15 cellular contexts compared by ENCODE assay signal in the genomic region with DNA sequence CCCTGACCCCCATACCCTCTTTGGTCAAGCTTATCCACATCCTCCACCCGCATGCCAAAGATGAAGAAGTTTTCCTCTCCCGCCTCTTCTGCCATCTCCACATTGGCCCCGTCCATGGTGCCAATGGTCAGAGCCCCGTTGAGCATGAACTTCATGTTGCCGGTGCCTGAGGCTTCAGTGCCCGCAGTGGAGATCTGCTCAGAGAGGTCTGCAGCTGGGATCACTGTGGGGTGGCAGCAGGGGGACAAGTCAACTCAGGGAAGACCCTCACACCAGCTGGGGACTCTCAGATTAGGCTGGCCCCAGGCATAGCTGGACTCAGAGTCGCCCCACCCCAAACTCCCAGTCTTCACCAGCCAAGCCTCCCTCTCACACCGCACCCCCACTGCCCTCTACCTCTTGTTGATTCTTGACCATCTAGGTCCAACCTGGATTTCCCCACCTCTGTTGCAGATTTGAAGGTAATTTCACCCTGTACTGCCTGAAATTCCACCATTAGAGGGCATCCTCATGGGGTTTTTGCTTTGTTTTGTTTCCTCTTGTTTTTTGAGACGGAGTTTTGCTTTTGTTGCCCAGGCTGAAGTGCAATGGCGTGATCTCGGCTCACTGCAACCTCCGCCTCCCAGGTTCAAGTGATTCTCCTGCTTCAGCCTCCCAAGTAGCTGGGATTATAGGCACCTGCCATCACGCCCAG. TPM values are rescaled to one million over a fixed set of nuclear protein-coding genes. Genes with fewer than 3 reads are reported as not detected.
A peak's percentile ranks its signal among the peaks of the same experiment; 100 is the strongest.
DNase-seq lines count a peak whose midpoint lies in the region; ATAC-seq and TF ChIP-seq lines count a peak whose summit lies in the region.
"Had no signal": no experiment of that assay in that cellular context is flagged by ENCODE, and none has a peak within 500 bp of the region (broad histone marks: within the 10 kb centered on the region; RNA-seq: fewer than 3 reads in every experiment).

No MANE protein-coding gene starts in this region.

- peak; percentile 13 for DNase-seq in activated T-cell treated with anti-CD3 and anti-CD28 coated beads, Interleukin-2, amount 50 U/mL, for 1 hour
- no peak for DNase-seq in activated T-cell treated with anti-CD3 and anti-CD28 coated beads, Interleukin-2, amount 50 U/mL, for 48 hours
- DNase-seq in MM.1S (no peak), choroid plexus epithelial cell (ENCODE audit: low read depth) (no peak), psoas muscle (peak; percentile 7 to 40), Calu3 (no peak), glutamatergic neuron (no peak)
- DNase-seq: NCI-H1092, NCI-H345, occipital lobe, stomach had no signal

- BruUV-seq in Calu3 (replicated peaks; lab: Mats Ljungman, UMichigan), result no TSS peak

- H3K36me3 Mint-ChIP-seq in Calu3 (ENCODE audit: insufficient read depth, unreplicated experiment), result peaks cover 5% of the 10 kb centered on the region
- H3K36me3 Mint-ChIP-seq in glutamatergic neuron (ENCODE audit: unreplicated experiment), result peaks cover 3% of the 10 kb centered on the region

- H3K79me2 ChIP-seq in MM.1S (ENCODE audit: low read length), result no peaks in the 10 kb centered on the region

- H3K36me3 ChIP-seq in MM.1S (replicated peaks; ENCODE audit: insufficient read depth, low read length) (no peaks in the 10 kb centered on the region), psoas muscle (ENCODE audit: insufficient read depth in 1 of 2, low read depth in 1 of 2) (peaks cover 0 to 87% of the 10 kb centered on the region in 2 donors)
- H3K36me3 ChIP-seq: breast epithelium had no signal

- H3K27ac Mint-ChIP-seq in Calu3 (ENCODE audit: unreplicated experiment), result no peak overlapping the region
- H3K27ac Mint-ChIP-seq in glutamatergic neuron (ENCODE audit: unreplicated experiment), result no peak overlapping the region

- no peak overlapping the region for H3K9ac ChIP-seq in MM.1S (ENCODE audit: low read length)

- no peak overlapping the region for H3K27ac ChIP-seq in MM.1S (ENCODE audit: low read length)
- H3K27ac ChIP-seq in psoas muscle, result no peak overlapping the region
- H3K27ac ChIP-seq: breast epithelium, stomach had no signal

- 0 out of 2 replicates have a peak, but pooled peaks have one; percentile 5 for TF ChIP-seq CTCF in MM.1S (IDR thresholded peaks at IDR 0.05; ENCODE audit: low read length)
- TF ChIP-seq CTCF in choroid plexus epithelial cell (conservative IDR thresholded peaks at IDR 0.05; ENCODE audit: low read depth, low read length), result peak; percentile 33
- TF ChIP-seq CTCF in psoas muscle (IDR thresholded peaks at IDR 0.05), result no peak
- TF ChIP-seq CTCF in Calu3 (IDR thresholded peaks at IDR 0.05; ENCODE audit: unreplicated experiment), result no peak
- TF ChIP-seq CTCF in glutamatergic neuron (IDR thresholded peaks at IDR 0.05; ENCODE audit: partially characterized antibody, unreplicated experiment), result no peak

- H3K4me3 Mint-ChIP-seq in Calu3 (ENCODE audit: low read depth, unreplicated experiment), result no peak overlapping the region
- H3K4me3 Mint-ChIP-seq in glutamatergic neuron (ENCODE audit: unreplicated experiment), result no peak overlapping the region

- no peaks in the 10 kb centered on the region for H3K9me2 ChIP-seq in MM.1S (replicated peaks; ENCODE audit: insufficient read depth, low read length)

- CTCF ChIA-PET in Calu3 (lab: Charles Lee), result no interaction called here

- H3K27me3 Mint-ChIP-seq in Calu3 (ENCODE audit: unreplicated experiment), result peaks cover 24% of the 10 kb centered on the region
- peaks cover 12% of the 10 kb centered on the region for H3K27me3 Mint-ChIP-seq in glutamatergic neuron (ENCODE audit: unreplicated experiment)

- 0 out of 2 replicates have a peak, but pooled peaks cover 4% of the 10 kb centered on the region for H3K4me1 ChIP-seq in MM.1S (ENCODE audit: low read length)
- peaks cover 36% of the 10 kb centered on the region for H3K4me1 ChIP-seq in psoas muscle

- H3K27me3 ChIP-seq in MM.1S (replicated peaks; ENCODE audit: insufficient read depth, low read length) (peaks cover 30% of the 10 kb centered on the region), psoas muscle (ENCODE audit: insufficient read depth in 3 of 3, low read length in 2 of 3) (no peaks in the 10 kb centered on the region)
- H3K27me3 ChIP-seq: breast epithelium had no signal

- no peak overlapping the region for H3K4me2 ChIP-seq in MM.1S (ENCODE audit: low read depth, low read length)

- H4K20me1 ChIP-seq in MM.1S (ENCODE audit: insufficient read depth, low read length), result no peaks in the 10 kb centered on the region

- intact Hi-C loops in psoas muscle (cut with DNase I) (no loop called here), Calu3 (cut with micrococcal nuclease; ENCODE audit: unreplicated experiment) (no loop called here)

- H3K4me3 ChIP-seq in MM.1S (ENCODE audit: low read length) (no peak overlapping the region), choroid plexus epithelial cell (ENCODE audit: low read depth, low read length) (no peak overlapping the region), psoas muscle (no peak overlapping the region)
- H3K4me3 ChIP-seq: breast epithelium, stomach had no signal

- H3K9me3 Mint-ChIP-seq in Calu3 (ENCODE audit: low read depth, unreplicated experiment), result no peaks in the 10 kb centered on the region
- peaks cover 4% of the 10 kb centered on the region for H3K9me3 Mint-ChIP-seq in glutamatergic neuron (ENCODE audit: unreplicated experiment)

- H3F3A ChIP-seq in MM.1S (ENCODE audit: insufficient read depth, low read length), result no peaks in the 10 kb centered on the region

- H2AFZ ChIP-seq in MM.1S (ENCODE audit: low read length), result no peak overlapping the region

- H3K9me3 ChIP-seq in MM.1S (replicated peaks; ENCODE audit: insufficient read depth, low read length) (no peaks in the 10 kb centered on the region), psoas muscle (no peaks in the 10 kb centered on the region)
- H3K9me3 ChIP-seq: breast epithelium, stomach had no signal

- ATAC-seq in psoas muscle, result no peak
- ATAC-seq in GM21515 (IDR thresholded peaks at IDR 0.05; ENCODE audit: unreplicated experiment), result no peak
- ATAC-seq: activated CD4-positive, CD25-positive, alpha-beta regulatory T cell treated with anti-CD3 and anti-CD28 coated beads, Interleukin-2, amount 50 U/mL, for 24 hours had no signal

- H3K4me1 Mint-ChIP-seq in Calu3 (ENCODE audit: low read depth, unreplicated experiment) (no peaks in the 10 kb centered on the region), glutamatergic neuron (ENCODE audit: low read depth, unreplicated experiment) (peaks cover 2% of the 10 kb centered on the region)

- 81 to 88% (median 86%) methylated on average over 13 of the region's 13 CpGs for WGBS in psoas muscle, 3 donors

RNA-seq across cellular contexts. Expression of a gene that starts 6.6 kb away (rescaled TPM):
- total RNA-seq in psoas muscle (1 to 10 TPM; 2.6 to 8.6 (median 6.0) TPM), Calu3 (2022) (not detected in 2 replicates), glutamatergic neuron (ENCODE audit: unreplicated experiment) (2.9 TPM)
- polyA plus RNA-seq in psoas muscle, result 10 to 100 TPM in 1 of 3 donors, 1 to 10 TPM in 2; 6.5 to 14.7 (median 9.1) TPM

RNA-seq across cellular contexts. Expression of a gene that starts 9.3 kb away (rescaled TPM):
- total RNA-seq in psoas muscle (1,000 to 10,000 TPM; 1,536 to 2,203 (median 1,794) TPM), Calu3 (2022) (1.4 and 1.8 TPM in 2 replicates), glutamatergic neuron (ENCODE audit: unreplicated experiment) (5.5 TPM)
- 1,000 to 10,000 TPM in 2 of 3 donors, 100 to 1,000 TPM in 1; 511 to 1,840 (median 1,729) TPM for polyA plus RNA-seq in psoas muscle

RNA-seq across cellular contexts. Expression of a gene that starts 27.5 kb away (rescaled TPM):
- total RNA-seq in psoas muscle (1 to 10 TPM; 1.4 to 5.2 (median 3.5) TPM), Calu3 (2022) (not detected in 2 replicates), glutamatergic neuron (ENCODE audit: unreplicated experiment) (50.4 TPM)
- 1 to 10 TPM in 1 of 3 donors, under 1 TPM in 2; 0.44 to 1.9 (median 0.60) TPM for polyA plus RNA-seq in psoas muscle
- total RNA-seq: lung microvascular endothelial cell had no signal

RNA-seq across cellular contexts. Expression of a gene that starts 27.8 kb away (rescaled TPM):
- total RNA-seq in psoas muscle (100 to 1,000 TPM; 150 to 210 (median 184) TPM), Calu3 (2022) (312 and 319 TPM in 2 replicates), glutamatergic neuron (ENCODE audit: unreplicated experiment) (415 TPM)
- polyA plus RNA-seq in psoas muscle, result 10 to 100 TPM; 56.2 to 89.6 (median 65.4) TPM

RNA-seq across cellular contexts. Expression of a gene that starts 52.5 kb away (rescaled TPM):
- total RNA-seq in psoas muscle, result 1 to 10 TPM; 3.0 to 6.7 (median 4.0) TPM
- 1 to 10 TPM; 4.5 to 6.1 (median 5.6) TPM for polyA plus RNA-seq in psoas muscle
- total RNA-seq in Calu3 (2022), result 17.0 and 17.4 TPM in 2 replicates
- 15.9 TPM for total RNA-seq in glutamatergic neuron (ENCODE audit: unreplicated experiment)

Comparison
In these comparisons a context has a peak if more than half of its experiments do, and no peak if none do; other contexts are left out.
1. DNase-seq: peak in activated T-cell treated with anti-CD3 and anti-CD28 coated beads, Interleukin-2, amount 50 U/mL, for 1 hour (single experiment) and psoas muscle (2 of 2); none in activated T-cell treated with anti-CD3 and anti-CD28 coated beads, Interleukin-2, amount 50 U/mL, for 48 hours (0 of 2), MM.1S (single experiment), choroid plexus epithelial cell (single experiment), Calu3 (single experiment) and glutamatergic neuron (single experiment).
2. CTCF ChIP-seq: peak in MM.1S (single experiment) and choroid plexus epithelial cell (single experiment); none in psoas muscle (single experiment), Calu3 (single experiment) and glutamatergic neuron (single experiment).
3. RNA of a gene that starts 9.3 kb away (total RNA-seq): 1,536 to 2,203 TPM in psoas muscle; 5.5 TPM in glutamatergic neuron (single experiment) and 1.4 to 1.8 TPM in Calu3; every median in the first group is over 100 times any median in the second.